Comparison of ENCODE assay signal across 21 cellular contexts in the genomic region with DNA sequence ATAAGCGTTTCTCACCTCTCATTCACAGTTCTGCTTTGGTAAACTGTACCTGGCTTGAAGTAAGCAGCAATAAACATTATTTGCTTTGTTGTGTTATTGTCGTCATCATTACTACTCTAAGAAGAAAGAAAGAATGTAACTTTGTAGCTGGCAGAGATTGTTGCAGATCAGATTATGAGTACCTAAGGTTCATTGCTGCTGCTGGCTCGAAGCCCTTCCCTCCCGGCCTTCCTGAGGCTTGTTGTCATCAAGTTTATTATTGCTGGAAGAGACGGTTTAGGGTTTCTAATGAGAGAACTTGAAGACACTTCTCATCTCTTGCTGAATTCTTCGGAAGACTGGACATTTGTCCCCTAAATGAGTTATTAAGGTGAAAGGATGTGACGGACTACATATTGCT.
"Had no signal": no experiment of that assay in that cellular context is flagged by ENCODE, and none has a peak within 500 bp of the region (broad histone marks: within the 10 kb centered on the region; RNA-seq: fewer than 3 reads in every experiment).

No MANE protein-coding gene starts in this region.

- H3K4me3 Mint-ChIP-seq: activated naive CD8-positive, alpha-beta T cell; endodermal cell; natural killer cell had no signal

- ATAC-seq: left lung; natural killer cell; stimulated activated naive CD8-positive, alpha-beta T cell treated with anti-CD3 and anti-CD28 coated beads, Interleukin-15, Interleukin-2, amounts not matched to agents 100 U/mL and 50 U/mL, for 24 hours; upper lobe of right lung had no signal

- H3K27me3 Mint-ChIP-seq: activated naive CD8-positive, alpha-beta T cell had no signal

- DNase-seq: activated CD4-positive, alpha-beta T cell treated with anti-CD3 and anti-CD28 coated beads for 4 hours; activated CD4-positive, alpha-beta T cell treated with anti-CD3 and anti-CD28 coated beads, Interleukin-2, amount 50 U/mL, for 4 hours; activated effector memory CD4-positive, alpha-beta T cell treated with Interleukin-2 at 50 U/mL for 16 hours; activated naive CD4-positive, alpha-beta T cell treated with Interleukin-2 at 50 U/mL for 16 hours; endodermal cell; foreskin melanocyte; kidney glomerular epithelial cell; left lung; mesendoderm; natural killer cell; right lobe of liver; stimulated activated CD4-positive, alpha-beta T cell treated with anti-CD3 and anti-CD28 coated beads, Interleukin-12 subunit alpha, Interleukin-12 subunit beta, amount 100 ng/mL, for 4 hours; stimulated activated CD4-positive, alpha-beta T cell treated with anti-CD3 and anti-CD28 coated beads, Interleukin-4, amount 100 ng/mL, for 1 hour; stimulated activated naive CD8-positive, alpha-beta T cell treated with anti-CD3 and anti-CD28 coated beads, Interleukin-15, Interleukin-2, amounts not matched to agents 100 U/mL and 50 U/mL, for 24 hours; tibial artery; upper lobe of right lung had no signal

- H3K4me1 Mint-ChIP-seq: natural killer cell had no signal

- H3K9me3 ChIP-seq: ascending aorta, esophagus muscularis mucosa, left lung, right lobe of liver, tibial artery, upper lobe of right lung had no signal

- H3K9me3 Mint-ChIP-seq: brain, endodermal cell, natural killer cell had no signal

- H3K27ac ChIP-seq: ascending aorta, esophagus muscularis mucosa, left lung, right lobe of liver, tibial artery, upper lobe of right lung had no signal

- H3K36me3 ChIP-seq: ascending aorta, esophagus muscularis mucosa, left lung, right lobe of liver, tibial artery, upper lobe of right lung had no signal

- H3K27me3 ChIP-seq: ascending aorta, esophagus muscularis mucosa, right lobe of liver had no signal

- H3K4me1 ChIP-seq: ascending aorta, left lung, right lobe of liver, tibial artery, upper lobe of right lung had no signal

- H3K4me3 ChIP-seq: ascending aorta, esophagus muscularis mucosa, left lung, lung, right lobe of liver, tibial artery, upper lobe of right lung had no signal

- H3K36me3 Mint-ChIP-seq: activated naive CD8-positive, alpha-beta T cell; natural killer cell had no signal

- H3K27ac Mint-ChIP-seq: activated naive CD8-positive, alpha-beta T cell; endodermal cell; natural killer cell had no signal
